Comparison of ENCODE assay signal across 1 cellular context in the genomic region with DNA sequence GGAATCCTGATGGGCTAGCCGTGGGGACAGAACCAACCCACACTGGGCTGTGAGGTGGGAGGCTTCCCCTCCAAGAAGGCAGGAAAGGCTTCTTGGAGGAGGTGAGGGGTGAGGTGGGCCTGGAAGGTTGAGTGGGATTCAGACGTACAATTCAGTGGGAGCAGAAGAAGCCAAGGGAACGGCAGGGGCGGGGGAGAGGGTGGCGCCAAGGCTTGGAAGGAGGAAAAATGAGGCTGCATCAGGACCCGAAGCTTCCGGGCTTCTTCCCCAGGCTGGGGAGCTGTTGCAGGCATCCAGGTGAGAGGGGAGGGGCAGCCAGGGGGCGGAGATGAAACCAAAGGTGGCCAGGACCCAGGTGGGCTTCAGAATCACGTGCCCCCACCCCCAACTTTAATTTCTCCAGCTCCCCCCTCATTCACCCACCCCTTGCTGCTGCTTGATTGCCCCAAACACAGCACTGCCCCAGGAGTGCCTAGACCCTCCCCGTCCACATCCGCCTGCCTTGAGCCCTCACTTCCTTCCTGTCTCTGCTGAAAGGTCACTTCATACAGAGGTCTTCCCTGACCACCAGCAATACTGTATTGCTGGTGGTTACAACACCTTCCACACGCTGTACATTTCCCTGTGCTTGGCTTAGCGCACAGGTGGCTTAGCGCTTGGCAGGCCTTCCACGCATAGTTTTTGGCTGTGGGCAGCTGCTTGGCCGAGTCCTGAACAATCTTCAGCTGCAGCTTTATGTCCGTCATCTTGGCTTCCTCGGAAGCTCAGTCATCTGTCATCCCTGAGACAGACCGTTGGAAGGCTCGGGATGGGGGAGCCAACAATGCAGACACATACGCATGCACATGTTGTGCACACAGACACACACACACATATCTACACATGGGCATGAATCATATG.
TF ChIP-seq lines count a peak whose summit lies in the region.

No MANE protein-coding gene starts in this region.

TF ChIP-seq in GM12878, 131 proteins besides CTCF, POLR2A, EP300 and RAD21:
- no peak for TF ChIP-seq CREB1 (IDR thresholded peaks at IDR 0.05; ENCODE audit: low read depth)
- TF ChIP-seq BMI1 (IDR thresholded peaks at IDR 0.05; ENCODE audit: borderline replicate concordance): no peak
- no peak for TF ChIP-seq LARP7 (IDR thresholded peaks at IDR 0.05)
- TF ChIP-seq, protein P1, sequence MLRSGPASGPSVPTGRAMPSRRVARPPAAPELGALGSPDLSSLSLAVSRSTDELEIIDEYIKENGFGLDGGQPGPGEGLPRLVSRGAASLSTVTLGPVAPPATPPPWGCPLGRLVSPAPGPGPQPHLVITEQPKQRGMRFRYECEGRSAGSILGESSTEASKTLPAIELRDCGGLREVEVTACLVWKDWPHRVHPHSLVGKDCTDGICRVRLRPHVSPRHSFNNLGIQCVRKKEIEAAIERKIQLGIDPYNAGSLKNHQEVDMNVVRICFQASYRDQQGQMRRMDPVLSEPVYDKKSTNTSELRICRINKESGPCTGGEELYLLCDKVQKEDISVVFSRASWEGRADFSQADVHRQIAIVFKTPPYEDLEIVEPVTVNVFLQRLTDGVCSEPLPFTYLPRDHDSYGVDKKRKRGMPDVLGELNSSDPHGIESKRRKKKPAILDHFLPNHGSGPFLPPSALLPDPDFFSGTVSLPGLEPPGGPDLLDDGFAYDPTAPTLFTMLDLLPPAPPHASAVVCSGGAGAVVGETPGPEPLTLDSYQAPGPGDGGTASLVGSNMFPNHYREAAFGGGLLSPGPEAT (IDR thresholded peaks at IDR 0.05; ENCODE audit: low read depth): no peak
- TF ChIP-seq, protein P2, sequence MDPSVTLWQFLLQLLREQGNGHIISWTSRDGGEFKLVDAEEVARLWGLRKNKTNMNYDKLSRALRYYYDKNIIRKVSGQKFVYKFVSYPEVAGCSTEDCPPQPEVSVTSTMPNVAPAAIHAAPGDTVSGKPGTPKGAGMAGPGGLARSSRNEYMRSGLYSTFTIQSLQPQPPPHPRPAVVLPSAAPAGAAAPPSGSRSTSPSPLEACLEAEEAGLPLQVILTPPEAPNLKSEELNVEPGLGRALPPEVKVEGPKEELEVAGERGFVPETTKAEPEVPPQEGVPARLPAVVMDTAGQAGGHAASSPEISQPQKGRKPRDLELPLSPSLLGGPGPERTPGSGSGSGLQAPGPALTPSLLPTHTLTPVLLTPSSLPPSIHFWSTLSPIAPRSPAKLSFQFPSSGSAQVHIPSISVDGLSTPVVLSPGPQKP (IDR thresholded peaks at IDR 0.05; ENCODE audit: low read depth, low read length): no peak
- no peak for TF ChIP-seq WRNIP1 (IDR thresholded peaks at IDR 0.05; ENCODE audit: borderline replicate concordance, low read depth, low read length)
